Comparison of ENCODE assay signal across 20 cellular contexts in genomic region chr13:73245271-73245670, GRCh38.
"Had no signal": no experiment of that assay in that cellular context is flagged by ENCODE, and none has a peak within 500 bp of the region (broad histone marks: within the 10 kb centered on the region; RNA-seq: fewer than 3 reads in every experiment).

No MANE protein-coding gene starts in this region.

- H3K4me3 Mint-ChIP-seq: immature natural killer cell; naive thymus-derived CD4-positive, alpha-beta T cell had no signal

- H3K4me3 ChIP-seq: coronary artery, dorsolateral prefrontal cortex, esophagus muscularis mucosa, gastroesophageal sphincter, heart left ventricle, hepatocyte, left lung, lower lobe of right lung had no signal

- H3K9me3 ChIP-seq: esophagus muscularis mucosa, gastroesophageal sphincter, heart left ventricle, left lung, lower lobe of right lung had no signal

- H3K4me1 Mint-ChIP-seq: immature natural killer cell had no signal

- H3K79me2 ChIP-seq: hepatocyte had no signal

- H3K4me1 ChIP-seq: gastroesophageal sphincter, heart left ventricle, left lung had no signal

- H3K36me3 Mint-ChIP-seq: immature natural killer cell; naive thymus-derived CD4-positive, alpha-beta T cell had no signal

- H3K4me2 ChIP-seq: hepatocyte had no signal

- DNase-seq: dermis blood vessel endothelial cell; dorsolateral prefrontal cortex; effector CD4-positive, alpha-beta T cell; effector memory CD4-positive, alpha-beta T cell; foreskin keratinocyte; heart left ventricle; hypothalamus; immature natural killer cell; left cardiac atrium; left lung; left ventricle myocardium superior; lower lobe of right lung; mesenchymal stem cell; midbrain; naive thymus-derived CD4-positive, alpha-beta T cell had no signal

- H3K36me3 ChIP-seq: esophagus muscularis mucosa, gastroesophageal sphincter, heart left ventricle, left lung, lower lobe of right lung had no signal

- H3K27me3 ChIP-seq: dorsolateral prefrontal cortex, esophagus muscularis mucosa, foreskin keratinocyte, gastroesophageal sphincter, heart left ventricle, hepatocyte, left lung had no signal

- H3K27ac ChIP-seq: coronary artery, dorsolateral prefrontal cortex, epithelial cell of prostate, esophagus muscularis mucosa, foreskin keratinocyte, gastroesophageal sphincter, heart left ventricle, hepatocyte, left lung, lower lobe of right lung had no signal

- H3K27ac Mint-ChIP-seq: immature natural killer cell; naive thymus-derived CD4-positive, alpha-beta T cell had no signal
